ENCODE assay signal across 9 cellular contexts in genomic region chr12:11822071-11822818, GRCh38.
DNase-seq lines count a peak whose midpoint lies in the region; ATAC-seq, FAIRE-seq and TF ChIP-seq lines count a peak whose summit lies in the region.
"Had no signal": no experiment of that assay in that cellular context is flagged by ENCODE, and none has a peak within 500 bp of the region (broad histone marks: within the 10 kb centered on the region; RNA-seq: fewer than 3 reads in every experiment).

No MANE protein-coding gene starts in this region.

- no peaks in the 10 kb centered on the region for H3K27me3 ChIP-seq in effector memory CD4-positive, alpha-beta T cell (replicated peaks; ENCODE audit: control insufficient read depth, insufficient read depth, low read length, poor library complexity, severe bottlenecking)
- no peaks in the 10 kb centered on the region for H3K27me3 ChIP-seq in skeletal muscle tissue (ENCODE audit: control insufficient read depth in 3 of 3, insufficient read depth in 3 of 3, low read length in 3 of 3)

- TF ChIP-seq POLR2A in GM12891 (IDR thresholded peaks at IDR 0.05; ENCODE audit: low read depth, low read length), result peak; percentile 21; the same call in 1 of the 2 replicates

- TF ChIP-seq CTCF in activated B cell treated with CpG ODN at 0.5 μM for 24 hours (IDR thresholded peaks at IDR 0.05), result no peak

- H3K4me1 Mint-ChIP-seq in activated B cell treated with CpG ODN at 0.5 μM for 24 hours, result peaks cover 52% of the 10 kb centered on the region

- no peak overlapping the region for H3K4me3 ChIP-seq in effector memory CD4-positive, alpha-beta T cell (ENCODE audit: insufficient read depth, low read depth, low read length, poor library complexity, severe bottlenecking)
- H3K4me3 ChIP-seq in skeletal muscle tissue (ENCODE audit: low read length in 3 of 3), result no peak overlapping the region

- H3K9me3 ChIP-seq in effector memory CD4-positive, alpha-beta T cell (ENCODE audit: control insufficient read depth, low read length), result no peaks in the 10 kb centered on the region
- H3K9me3 ChIP-seq in skeletal muscle tissue (ENCODE audit: control insufficient read depth in 3 of 3, low read length in 3 of 3), result no peaks in the 10 kb centered on the region

- peaks cover 11% of the 10 kb centered on the region for H3K4me1 ChIP-seq in effector memory CD4-positive, alpha-beta T cell (ENCODE audit: control insufficient read depth, insufficient read depth, low read length, poor library complexity, severe bottlenecking)
- peaks cover 4 to 10% (median 9%) of the 10 kb centered on the region in 3 donors for H3K4me1 ChIP-seq in skeletal muscle tissue (ENCODE audit: control insufficient read depth in 3 of 3, insufficient read depth in 3 of 3, low read length in 3 of 3)

- DNase-seq in GM12891 (ENCODE audit: insufficient read length, low spot score) (no peak), activated B cell treated with CpG ODN at 0.5 μM for 24 hours (peak; percentile 48), NCI-H1436 treated with DMSO at 0.1 percent for 48 hours (lab: John Stamatoyannopoulos, UW) (no peak), mucosa of gallbladder (ENCODE audit: low spot score) (no peak), NCI-H1930 (lab: John Stamatoyannopoulos, UW) (no peak)
- peak; percentile 6 to 47 (median 41) for DNase-seq in effector memory CD4-positive, alpha-beta T cell

- peak overlapping the region; percentile 70 for H3K4me3 Mint-ChIP-seq in activated B cell treated with CpG ODN at 0.5 μM for 24 hours

- CTCF ChIA-PET in activated B cell treated with CpG ODN at 0.5 μM for 24 hours (lab: Charles Lee), result interaction anchor here (0.6 to 2.1 kb wide), 2 partner anchors 211 to 214 kb away, joined by 4 to 7 read pairs; no protein-coding TSS in a partner anchor

- intact Hi-C loops in activated B cell treated with CpG ODN at 0.5 μM for 24 hours (cut with micrococcal nuclease), result loop anchor here (1.0 to 2.0 kb wide), 2 partner anchors 14 to 57 kb away; no protein-coding TSS in a partner anchor

- H3K9ac ChIP-seq in skeletal muscle tissue (ENCODE audit: low read depth in 1 of 3, low read length in 3 of 3), result peak overlapping the region in 1 of 3 donors; percentile 16

- H3K27me3 Mint-ChIP-seq in activated B cell treated with CpG ODN at 0.5 μM for 24 hours, result no peaks in the 10 kb centered on the region

- POLR2A ChIA-PET in activated B cell treated with CpG ODN at 0.5 μM for 24 hours (lab: Charles Lee), result interaction anchor here (0.8 to 2.1 kb wide), 13 partner anchors 10 to 188 kb away, joined by 3 to 14 read pairs (median 5); partner anchors contain the start of gene ETV6

- H3K36me3 Mint-ChIP-seq in activated B cell treated with CpG ODN at 0.5 μM for 24 hours (ENCODE audit: low read depth), result peaks cover 31% of the 10 kb centered on the region

- no peaks in the 10 kb centered on the region for H3K36me3 ChIP-seq in effector memory CD4-positive, alpha-beta T cell (ENCODE audit: control insufficient read depth, insufficient read depth, low read length)
- no peaks in the 10 kb centered on the region for H3K36me3 ChIP-seq in skeletal muscle tissue (ENCODE audit: control insufficient read depth in 3 of 3, insufficient read depth in 3 of 3, low read length in 3 of 3)

- peak; percentile 98 for FAIRE-seq in GM12891 (lab: Jason Lieb, UNC)

- H3K27ac ChIP-seq in effector memory CD4-positive, alpha-beta T cell (ENCODE audit: insufficient read depth, low read length, poor library complexity, severe bottlenecking), result peak overlapping the region; percentile 4
- peak overlapping the region; percentile 27 for H3K27ac ChIP-seq in skeletal muscle tissue (ENCODE audit: low read depth, low read length)

- H3K9me3 Mint-ChIP-seq in activated B cell treated with CpG ODN at 0.5 μM for 24 hours, result no peaks in the 10 kb centered on the region

- H3K27ac Mint-ChIP-seq in activated B cell treated with CpG ODN at 0.5 μM for 24 hours, result peak overlapping the region; percentile 93

- ATAC-seq in HG03064 (IDR thresholded peaks at IDR 0.05; ENCODE audit: low read depth, unreplicated experiment) (peak; percentile 53), activated B cell treated with CpG ODN at 0.5 μM for 24 hours (ENCODE audit: low read depth) (peak; percentile 70)
- ATAC-seq: Panc1 had no signal

TF ChIP-seq in GM12891, 5 proteins besides CTCF, POLR2A, EP300 and RAD21:
- TF ChIP-seq TAF1 (IDR thresholded peaks at IDR 0.05; ENCODE audit: low read depth, low read length), result 0 out of 2 replicates have a peak, but pooled peaks have one; percentile 27
- TF ChIP-seq POLR2AphosphoS5 (IDR thresholded peaks at IDR 0.05; ENCODE audit: low read depth, low read length), result no peak; the same call in 1 of the 2 replicates
- no peak for TF ChIP-seq PAX5 (IDR thresholded peaks at IDR 0.05; ENCODE audit: insufficient read depth, low read length, severe bottlenecking)
- 0 out of 2 replicates have a peak, but pooled peaks have one; percentile 18 for TF ChIP-seq SPI1 (IDR thresholded peaks at IDR 0.05; ENCODE audit: low read depth, low read length)
- TF ChIP-seq POU2F2 (IDR thresholded peaks at IDR 0.05; ENCODE audit: low read depth, low read length), result no peak

Comparison
In these comparisons a context has a peak if more than half of its experiments do, and no peak if none do; other contexts are left out.
1. DNase-seq: peak in activated B cell treated with CpG ODN at 0.5 μM for 24 hours (single experiment) and effector memory CD4-positive, alpha-beta T cell (3 of 3); none in GM12891 (single experiment), NCI-H1436 treated with DMSO at 0.1 percent for 48 hours (single experiment), mucosa of gallbladder (single experiment) and NCI-H1930 (0 of 2).